ENCODE assay signal across 18 cellular contexts in the genomic region with DNA sequence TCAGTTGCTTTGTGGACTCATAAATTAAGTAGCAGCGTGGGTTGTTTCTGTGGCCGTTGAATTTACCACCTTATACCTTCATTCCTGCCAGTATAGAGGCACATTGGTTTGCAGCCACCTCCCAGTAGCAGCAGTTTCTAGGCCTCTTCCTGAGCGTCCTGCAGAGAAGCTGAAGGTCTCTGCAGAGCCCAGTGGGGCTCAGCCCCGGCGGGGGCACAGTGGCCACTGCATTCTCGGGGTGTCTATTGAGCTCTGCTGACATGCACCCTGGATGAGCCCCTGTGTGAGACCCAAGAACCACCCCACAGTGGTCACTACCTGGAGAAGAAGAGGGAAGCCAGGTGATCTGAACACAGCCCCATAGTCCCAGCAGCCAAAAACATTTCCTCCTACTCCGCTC. TPM values are rescaled to one million over a fixed set of nuclear protein-coding genes. Genes with fewer than 3 reads are reported as not detected.
DNase-seq lines count a peak whose midpoint lies in the region; ATAC-seq and TF ChIP-seq lines count a peak whose summit lies in the region.
"Had no signal": no experiment of that assay in that cellular context is flagged by ENCODE, and none has a peak within 500 bp of the region (broad histone marks: within the 10 kb centered on the region; RNA-seq: fewer than 3 reads in every experiment).

No MANE protein-coding gene starts in this region.

- peaks cover 37% of the 10 kb centered on the region for H3K36me3 Mint-ChIP-seq in activated naive CD4-positive, alpha-beta T cell treated with anti-CD3 and anti-CD28 coated beads for 36 hours (ENCODE audit: low read depth)
- peaks cover 42% of the 10 kb centered on the region for H3K36me3 Mint-ChIP-seq in chondrocyte (ENCODE audit: low read depth)

- H2BK12ac ChIP-seq in mesenchymal stem cell (ENCODE audit: low read length in 2 of 2), result no peak overlapping the region

- no peak overlapping the region for H3K14ac ChIP-seq in mesenchymal stem cell (ENCODE audit: low read length in 2 of 2)

- no peak overlapping the region for H4K8ac ChIP-seq in mesenchymal stem cell (ENCODE audit: low read length)

- no peaks in the 10 kb centered on the region for H3K27me3 Mint-ChIP-seq in activated naive CD4-positive, alpha-beta T cell treated with anti-CD3 and anti-CD28 coated beads for 36 hours (ENCODE audit: low read depth)
- no peaks in the 10 kb centered on the region for H3K27me3 Mint-ChIP-seq in chondrocyte (ENCODE audit: low read depth)
- H3K27me3 Mint-ChIP-seq: CD4-positive, CD25-positive, alpha-beta regulatory T cell; CD8-positive, alpha-beta memory T cell had no signal

- H3K4me2 ChIP-seq in mesenchymal stem cell (ENCODE audit: low read length, poor library complexity, severe bottlenecking), result no peak overlapping the region

- no peak overlapping the region for H3K4me3 Mint-ChIP-seq in activated naive CD4-positive, alpha-beta T cell treated with anti-CD3 and anti-CD28 coated beads for 36 hours
- H3K4me3 Mint-ChIP-seq in chondrocyte (ENCODE audit: unreplicated experiment), result no peak overlapping the region
- H3K4me3 Mint-ChIP-seq: CD4-positive, CD25-positive, alpha-beta regulatory T cell; CD8-positive, alpha-beta memory T cell had no signal

- no peak overlapping the region for H2AK5ac ChIP-seq in mesenchymal stem cell (ENCODE audit: low read length, severe bottlenecking)

- no peak overlapping the region for H2BK120ac ChIP-seq in mesenchymal stem cell (ENCODE audit: low read depth, low read length)

- intact Hi-C loops in activated naive CD4-positive, alpha-beta T cell treated with anti-CD3 and anti-CD28 coated beads for 36 hours (cut with micrococcal nuclease), result no loop called here

- H2BK15ac ChIP-seq in mesenchymal stem cell (ENCODE audit: low read depth, poor library complexity, severe bottlenecking), result no peak overlapping the region

- no peak for DNase-seq in activated naive CD4-positive, alpha-beta T cell treated with anti-CD3 and anti-CD28 coated beads for 36 hours
- DNase-seq in activated naive CD4-positive, alpha-beta T cell treated with anti-CD3 and anti-CD28 coated beads, Interleukin-2, amount 50 U/mL, for 16 hours, result no peak
- peak; percentile 56 for DNase-seq in chondrocyte (ENCODE audit: low spot score)
- no peak for DNase-seq in mesenchymal stem cell
- no peak for DNase-seq in caudate nucleus (lab: John Stamatoyannopoulos, UW)
- DNase-seq: BE2C; C1 segment of cervical spinal cord; CD4-positive, CD25-positive, alpha-beta regulatory T cell; CD8-positive, alpha-beta memory T cell; COR-L47; DMS 273 treated with DMSO at 0.1 percent for 48 hours; DMS53; DND-41; EL; IMR-90 had no signal

- no peaks in the 10 kb centered on the region for H3K9me3 ChIP-seq in mesenchymal stem cell (ENCODE audit: control insufficient read depth, low read length)
- H3K9me3 ChIP-seq: BE2C, HAP-1 had no signal

- H3K4ac ChIP-seq in mesenchymal stem cell (ENCODE audit: low read depth in 1 of 2, low read length in 2 of 2), result no peak overlapping the region

- CTCF ChIA-PET in activated naive CD4-positive, alpha-beta T cell treated with anti-CD3 and anti-CD28 coated beads for 36 hours (lab: Charles Lee), result no interaction called here

- no peaks in the 10 kb centered on the region for H3K4me1 ChIP-seq in mesenchymal stem cell (ENCODE audit: control insufficient read depth, insufficient read depth, low read depth, low read length)
- H3K4me1 ChIP-seq: BE2C had no signal

- H3K4me3 ChIP-seq in mesenchymal stem cell (ENCODE audit: insufficient read depth in 1 of 2, low read depth in 1 of 2, low read length in 2 of 2), result no peak overlapping the region
- H3K4me3 ChIP-seq: GM12878, HAP-1 had no signal

- H3K27ac ChIP-seq in mesenchymal stem cell (ENCODE audit: low read length, poor library complexity, severe bottlenecking) (no peak overlapping the region), caudate nucleus (ENCODE audit: low read depth, low read length) (no peak overlapping the region)

- no peak overlapping the region for H4K91ac ChIP-seq in mesenchymal stem cell (ENCODE audit: low read length)

- no peaks in the 10 kb centered on the region for H3K9me3 Mint-ChIP-seq in activated naive CD4-positive, alpha-beta T cell treated with anti-CD3 and anti-CD28 coated beads for 36 hours
- no peaks in the 10 kb centered on the region for H3K9me3 Mint-ChIP-seq in chondrocyte (ENCODE audit: low read depth)
- H3K9me3 Mint-ChIP-seq: CD4-positive, CD25-positive, alpha-beta regulatory T cell; CD8-positive, alpha-beta memory T cell had no signal

- no peaks in the 10 kb centered on the region for H3K27me3 ChIP-seq in mesenchymal stem cell (ENCODE audit: control insufficient read depth in 1 of 2, insufficient read depth in 1 of 2, low read length in 2 of 2)
- H3K27me3 ChIP-seq: BE2C had no signal

- peaks cover 9% of the 10 kb centered on the region for H3K79me1 ChIP-seq in mesenchymal stem cell (replicated peaks; ENCODE audit: low read length, poor library complexity, severe bottlenecking)

- WGBS in mesenchymal stem cell, result 98% methylated on average over 6 of the region's 7 CpGs

- H3K23ac ChIP-seq in mesenchymal stem cell (ENCODE audit: low read length in 2 of 2), result no peak overlapping the region

- no peak overlapping the region for H2AFZ ChIP-seq in mesenchymal stem cell (ENCODE audit: low read depth, low read length)

- TF ChIP-seq CTCF in chondrocyte (IDR thresholded peaks at IDR 0.05), result no peak

- ATAC-seq in HG02571 (IDR thresholded peaks at IDR 0.05; ENCODE audit: unreplicated experiment), result no peak
- ATAC-seq: GM12878 had no signal

- H3K9ac ChIP-seq in mesenchymal stem cell (ENCODE audit: low read length), result no peak overlapping the region

- H3K27ac Mint-ChIP-seq in activated naive CD4-positive, alpha-beta T cell treated with anti-CD3 and anti-CD28 coated beads for 36 hours, result peak overlapping the region; percentile 13
- H3K27ac Mint-ChIP-seq in chondrocyte (ENCODE audit: unreplicated experiment), result no peak overlapping the region

- H3K36me3 ChIP-seq in mesenchymal stem cell (ENCODE audit: control insufficient read depth in 1 of 2, insufficient read depth in 2 of 2, low read depth in 1 of 2, low read length in 2 of 2), result peaks cover 61 to 84% of the 10 kb centered on the region in 2 experiments

- peak overlapping the region; percentile 40 for H2BK5ac ChIP-seq in mesenchymal stem cell (ENCODE audit: low read depth, low read length, poor library complexity, severe bottlenecking)

- no peaks in the 10 kb centered on the region for H3K4me1 Mint-ChIP-seq in activated naive CD4-positive, alpha-beta T cell treated with anti-CD3 and anti-CD28 coated beads for 36 hours (ENCODE audit: low read depth)
- no peaks in the 10 kb centered on the region for H3K4me1 Mint-ChIP-seq in chondrocyte (ENCODE audit: low read depth)

- H3K18ac ChIP-seq in mesenchymal stem cell (ENCODE audit: low read depth in 1 of 2, low read length in 2 of 2), result no peak overlapping the region

RNA-seq across cellular contexts. Expression of gene DYNC1H1, which starts 57.7 kb away (rescaled TPM):
- total RNA-seq in activated naive CD4-positive, alpha-beta T cell treated with anti-CD3 and anti-CD28 coated beads for 36 hours, result 100 to 1,000 TPM; 207 to 208 TPM
- total RNA-seq in chondrocyte, result 718 to 842 TPM (median 735 TPM) in 3 replicates
- polyA plus RNA-seq in mesenchymal stem cell (2013, experiment 1 of 2), result 97.7 TPM
- 90.8 TPM for polyA plus RNA-seq in mesenchymal stem cell (2013, experiment 2 of 2)
